In the genomic region with DNA sequence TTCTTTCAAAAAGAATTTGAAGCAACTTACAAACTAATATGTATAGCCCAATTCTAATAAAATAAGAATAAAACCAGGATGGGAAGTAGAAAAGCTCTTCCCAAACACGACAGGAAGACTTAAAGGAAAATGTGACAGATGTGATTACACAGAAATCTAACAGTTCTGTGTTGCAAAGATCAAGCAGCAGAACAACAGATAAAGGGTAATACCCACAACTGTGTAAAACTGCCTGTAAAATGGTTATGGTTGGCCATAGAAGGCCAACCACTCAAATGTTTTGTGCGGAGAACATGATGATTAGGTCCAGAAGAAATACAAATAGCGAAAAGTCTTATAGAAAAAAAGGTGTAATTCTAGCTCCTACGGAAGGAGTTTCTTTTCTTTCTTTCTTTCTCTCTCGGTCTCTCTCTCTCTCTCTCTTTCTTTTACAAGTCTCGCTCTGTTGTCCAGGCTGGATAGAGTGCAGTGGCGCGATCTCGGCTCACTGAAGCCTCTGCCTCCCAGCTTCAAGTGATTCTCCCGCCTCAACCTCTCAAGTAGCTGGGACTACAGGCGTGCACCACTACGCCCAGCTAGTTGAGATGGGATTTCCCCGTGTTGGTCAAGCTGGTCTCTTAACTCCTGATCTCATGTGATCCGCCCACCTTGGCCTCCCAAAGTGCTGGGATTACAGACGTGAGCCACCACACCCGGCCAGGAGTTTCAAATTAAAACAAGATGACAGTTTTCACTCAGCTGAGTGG, we compare ENCODE assay signal across 27 cellular contexts.
DNase-seq lines count a peak whose midpoint lies in the region; ATAC-seq and TF ChIP-seq lines count a peak whose summit lies in the region.
"Had no signal": no experiment of that assay in that cellular context is flagged by ENCODE, and none has a peak within 500 bp of the region (broad histone marks: within the 10 kb centered on the region; RNA-seq: fewer than 3 reads in every experiment).

No MANE protein-coding gene starts in this region.

- no peak for TF ChIP-seq CTCF in hepatocyte (IDR thresholded peaks at IDR 0.05; ENCODE audit: poor library complexity)
- TF ChIP-seq CTCF in BE2C (IDR thresholded peaks at IDR 0.05; ENCODE audit: low read depth, low read length), result no peak

- H2AFZ ChIP-seq in hepatocyte, result peak overlapping the region; percentile 27

- WGBS in hepatocyte (ENCODE audit: low lambda C conversion rate, missing lambda C conversion rate), result 63% methylated on average over 15 of the region's 16 CpGs

- ATAC-seq in GM19035 (IDR thresholded peaks at IDR 0.05; ENCODE audit: unreplicated experiment), result no peak
- ATAC-seq: activated CD4-positive, CD25-positive, alpha-beta regulatory T cell treated with anti-CD3 and anti-CD28 coated beads, Interleukin-2, amount 50 U/mL, for 24 hours had no signal

- H4K20me1 ChIP-seq in hepatocyte (ENCODE audit: insufficient read depth, poor library complexity, severe bottlenecking), result no peaks in the 10 kb centered on the region

- no peaks in the 10 kb centered on the region for H3K79me2 ChIP-seq in hepatocyte

- DNase-seq in SHP77 (lab: John Stamatoyannopoulos, UW), result peak; percentile 6 to 20
- no peak for DNase-seq in SHP77 treated with DMSO at 0.1 percent for 48 hours (lab: John Stamatoyannopoulos, UW)
- peak; percentile 4 for DNase-seq in NCI-H2227 (lab: John Stamatoyannopoulos, UW; ENCODE audit: unreplicated experiment)
- no peak for DNase-seq in hepatocyte (ENCODE audit: low spot score)
- no peak for DNase-seq in NCI-H345 treated with DMSO at 0.1 percent for 48 hours (lab: John Stamatoyannopoulos, UW; ENCODE audit: unreplicated experiment)
- DNase-seq in BE2C, result no peak
- DNase-seq: activated CD4-positive, alpha-beta memory T cell treated with anti-CD3 and anti-CD28 coated beads, Interleukin-2, amount 10 ng/mL, durations not matched to agents 7 days and 5 days; amygdala; effector CD8-positive, alpha-beta T cell; EL; head of caudate nucleus; HFFc6; kidney glomerular epithelial cell; mammary epithelial cell; NCI-H226; nephron progenitor cell; Peyer's patch; retina; small intestine; stimulated activated CD4-positive, alpha-beta T cell treated with anti-CD3 and anti-CD28 coated beads, Interleukin-1b, Interleukin-23, amount 100 ng/mL, for 48 hours; stimulated activated CD8-positive, alpha-beta memory T cell treated with anti-CD3 and anti-CD28 coated beads, Interleukin-4, amount 100 ng/mL, for 48 hours; transverse colon had no signal

- no peak overlapping the region for H3K27ac ChIP-seq in hepatocyte
- H3K27ac ChIP-seq: breast epithelium, C4-2B, epithelial cell of prostate, Peyer's patch, transverse colon had no signal

- H3K4me2 ChIP-seq in hepatocyte, result peak overlapping the region; percentile 34

- H3K9me3 ChIP-seq in hepatocyte (ENCODE audit: low read depth) (no peaks in the 10 kb centered on the region), BE2C (no peaks in the 10 kb centered on the region; the same call in 1 of the 2 replicates)
- H3K9me3 ChIP-seq: breast epithelium, transverse colon had no signal

- no peak overlapping the region for H3K4me3 ChIP-seq in hepatocyte
- H3K4me3 ChIP-seq in BE2C (ENCODE audit: low read depth, low read length), result no peak overlapping the region
- H3K4me3 ChIP-seq: breast epithelium, Peyer's patch, transverse colon had no signal

- H3K27me3 ChIP-seq in hepatocyte (no peaks in the 10 kb centered on the region), BE2C (no peaks in the 10 kb centered on the region)
- H3K27me3 ChIP-seq: breast epithelium, Peyer's patch, transverse colon had no signal

- H3K9me2 ChIP-seq in hepatocyte (replicated peaks; ENCODE audit: insufficient read depth), result no peaks in the 10 kb centered on the region

- H3K4me1 ChIP-seq in hepatocyte (ENCODE audit: insufficient read depth) (peaks cover 8% of the 10 kb centered on the region), BE2C (no peaks in the 10 kb centered on the region)
- H3K4me1 ChIP-seq: breast epithelium, Peyer's patch, transverse colon had no signal

- H3K36me3 ChIP-seq in hepatocyte (replicated peaks; ENCODE audit: insufficient read depth, low read depth) (no peaks in the 10 kb centered on the region), BE2C (no peaks in the 10 kb centered on the region)
- H3K36me3 ChIP-seq: breast epithelium, Peyer's patch, transverse colon had no signal

Comparison
In these comparisons a context has a peak if more than half of its experiments do, and no peak if none do; other contexts are left out.
1. DNase-seq: peak in SHP77 (2 of 2) and NCI-H2227 (single experiment); none in SHP77 treated with DMSO at 0.1 percent for 48 hours (single experiment), hepatocyte (single experiment), NCI-H345 treated with DMSO at 0.1 percent for 48 hours (single experiment) and BE2C (single experiment).